In the genomic region with DNA sequence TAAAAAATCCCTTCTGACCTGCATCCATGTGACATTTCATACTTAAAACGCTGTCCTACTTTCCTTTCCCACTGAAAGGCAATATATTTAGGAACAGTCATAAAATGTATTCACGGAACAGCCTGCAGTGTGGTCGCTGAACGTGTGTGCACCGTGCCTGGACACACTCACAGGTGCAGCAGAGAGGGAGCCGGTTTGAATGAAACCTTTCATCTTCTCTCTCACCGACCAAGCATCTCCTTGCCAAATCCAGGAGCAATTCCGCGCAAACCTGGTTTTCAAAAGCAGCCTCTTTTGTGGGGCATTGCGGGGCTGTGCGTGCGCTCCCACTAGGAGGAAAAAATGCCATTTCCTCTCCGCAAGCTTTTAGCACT, we compare ENCODE assay signal across 1 cellular context.
TF ChIP-seq lines count a peak whose summit lies in the region.

No MANE protein-coding gene starts in this region.

TF ChIP-seq in IMR-90, 13 proteins besides CTCF, POLR2A, EP300 and RAD21 (continued from another document):
- TF ChIP-seq ELK1 (IDR thresholded peaks at IDR 0.05; ENCODE audit: borderline replicate concordance, low read depth, low read length), result no peak
- no peak for TF ChIP-seq CHD1 (IDR thresholded peaks at IDR 0.05; ENCODE audit: low read depth, low read length)
- TF ChIP-seq MAZ (IDR thresholded peaks at IDR 0.05; ENCODE audit: borderline replicate concordance, low read depth, low read length), result no peak
